8 cellular contexts compared by ENCODE assay signal in the genomic region with DNA sequence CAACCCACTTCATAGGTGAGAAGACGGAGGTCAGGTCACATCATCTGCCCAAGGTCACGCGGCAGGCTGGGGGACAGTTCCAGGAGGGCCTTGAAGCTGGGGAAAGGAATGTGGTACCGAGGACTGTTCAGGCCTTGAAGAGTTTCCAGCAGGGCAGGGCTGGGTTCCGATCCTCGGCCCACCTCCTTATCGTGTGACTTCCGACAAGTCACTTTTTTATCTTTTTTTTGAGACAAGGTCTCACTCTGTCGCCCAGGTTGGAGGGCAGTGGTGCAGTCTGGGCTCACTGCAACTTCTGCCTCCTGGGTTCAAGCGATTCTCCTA. TPM values are rescaled to one million over a fixed set of nuclear protein-coding genes. Genes with fewer than 3 reads are reported as not detected.
DNase-seq lines count a peak whose midpoint lies in the region; ATAC-seq and TF ChIP-seq lines count a peak whose summit lies in the region.

No MANE protein-coding gene starts in this region.

- H3K27me3 ChIP-seq in skeletal muscle tissue (ENCODE audit: control insufficient read depth in 3 of 3, insufficient read depth in 3 of 3, low read length in 3 of 3): no peaks in the 10 kb centered on the region

- peaks cover 38 to 52% (median 42%) of the 10 kb centered on the region in 3 donors for H3K4me1 ChIP-seq in skeletal muscle tissue (ENCODE audit: control insufficient read depth in 3 of 3, insufficient read depth in 3 of 3, low read length in 3 of 3)

- H3K27ac Mint-ChIP-seq in activated CD4-positive, alpha-beta memory T cell treated with anti-CD3 and anti-CD28 coated beads, Interleukin-2, amount 10 ng/mL, durations not matched to agents 7 days and 5 days: peak overlapping the region; percentile 78

- H3K27ac ChIP-seq in skeletal muscle tissue (ENCODE audit: low read depth, low read length): peak overlapping the region; percentile 84

- peaks cover 7% of the 10 kb centered on the region for H3K36me3 Mint-ChIP-seq in activated CD4-positive, alpha-beta memory T cell treated with anti-CD3 and anti-CD28 coated beads, Interleukin-2, amount 10 ng/mL, durations not matched to agents 7 days and 5 days (ENCODE audit: low read depth)

- peak overlapping the region; percentile 90 for H3K4me3 Mint-ChIP-seq in activated CD4-positive, alpha-beta memory T cell treated with anti-CD3 and anti-CD28 coated beads, Interleukin-2, amount 10 ng/mL, durations not matched to agents 7 days and 5 days

- DNase-seq in HFF-Myc (ENCODE audit: extremely low read depth, low read depth) (no peak), left cardiac atrium (no peak)
- no peak for DNase-seq in activated CD4-positive, alpha-beta memory T cell treated with anti-CD3 and anti-CD28 coated beads, Interleukin-2, amount 10 ng/mL, durations not matched to agents 7 days and 5 days

- TF ChIP-seq CTCF in HFF-Myc (IDR thresholded peaks at IDR 0.05; ENCODE audit: low read depth, low read length, missing control alignments): no peak

- peak overlapping the region; percentile 97 for H3K4me3 ChIP-seq in HFF-Myc (replicated peaks; ENCODE audit: low read depth, low read length)
- peak overlapping the region; percentile 93 to 99 (median 98) for H3K4me3 ChIP-seq in skeletal muscle tissue (ENCODE audit: low read length in 3 of 3)

- CTCF ChIA-PET in activated CD4-positive, alpha-beta memory T cell treated with anti-CD3 and anti-CD28 coated beads, Interleukin-2, amount 10 ng/mL, durations not matched to agents 7 days and 5 days (lab: Charles Lee): interaction anchor here (1.2 kb wide), 1 partner anchor 9 kb away, joined by 7 read pairs; no protein-coding TSS in a partner anchor

- H3K27me3 Mint-ChIP-seq in activated CD4-positive, alpha-beta memory T cell treated with anti-CD3 and anti-CD28 coated beads, Interleukin-2, amount 10 ng/mL, durations not matched to agents 7 days and 5 days: no peaks in the 10 kb centered on the region

- no peaks in the 10 kb centered on the region for H3K9me3 Mint-ChIP-seq in activated CD4-positive, alpha-beta memory T cell treated with anti-CD3 and anti-CD28 coated beads, Interleukin-2, amount 10 ng/mL, durations not matched to agents 7 days and 5 days

- H3K9me3 ChIP-seq in skeletal muscle tissue (ENCODE audit: control insufficient read depth in 3 of 3, low read length in 3 of 3): no peaks in the 10 kb centered on the region

- POLR2A ChIA-PET in activated CD4-positive, alpha-beta memory T cell treated with anti-CD3 and anti-CD28 coated beads, Interleukin-2, amount 10 ng/mL, durations not matched to agents 7 days and 5 days (lab: Charles Lee): interaction anchor here (1.5 to 5.6 kb wide), 2 partner anchors 9 to 87 kb away, joined by 4 to 63 read pairs; partner anchors contain the start of gene TCIRG1

- peaks cover 12 to 23% (median 23%) of the 10 kb centered on the region in 3 donors for H3K36me3 ChIP-seq in skeletal muscle tissue (ENCODE audit: control insufficient read depth in 3 of 3, insufficient read depth in 3 of 3, low read length in 3 of 3)

- intact Hi-C loops in left cardiac atrium (cut with DNase I): loop anchor here in 1 of 2 donors (10.0 kb wide), 2 partner anchors 94 to 174 kb away; partner anchors contain the start of gene CHKA

- peak; percentile 10 to 20 for ATAC-seq in left cardiac atrium
- no peak for ATAC-seq in GM18867 (IDR thresholded peaks at IDR 0.05; ENCODE audit: unreplicated experiment)
- ATAC-seq in GM19023 (IDR thresholded peaks at IDR 0.05; ENCODE audit: unreplicated experiment): no peak
- ATAC-seq in HG02610 (IDR thresholded peaks at IDR 0.05; ENCODE audit: unreplicated experiment): no peak
- ATAC-seq in HG02642 (IDR thresholded peaks at IDR 0.05; ENCODE audit: poor library complexity, unreplicated experiment): no peak

- H3K9ac ChIP-seq in skeletal muscle tissue (ENCODE audit: low read depth in 1 of 3, low read length in 3 of 3): peak overlapping the region; percentile 98 to 99 (median 98)

- peaks cover 35% of the 10 kb centered on the region for H3K4me1 Mint-ChIP-seq in activated CD4-positive, alpha-beta memory T cell treated with anti-CD3 and anti-CD28 coated beads, Interleukin-2, amount 10 ng/mL, durations not matched to agents 7 days and 5 days

RNA-seq across cellular contexts. Expression of gene NDUFS8, which starts 0.6 kb away (rescaled TPM):
- 100 to 1,000 TPM; 112 to 128 TPM for total RNA-seq in activated CD4-positive, alpha-beta memory T cell treated with anti-CD3 and anti-CD28 coated beads, Interleukin-2, amount 10 ng/mL, durations not matched to agents 7 days and 5 days
- total RNA-seq in left cardiac atrium (100 to 1,000 TPM; 304 to 342 TPM), skeletal muscle tissue (64.7 TPM)

RNA-seq across cellular contexts. Expression of gene TCIRG1, which starts 7.7 kb away (rescaled TPM):
- 100 to 1,000 TPM; 295 TPM for total RNA-seq in activated CD4-positive, alpha-beta memory T cell treated with anti-CD3 and anti-CD28 coated beads, Interleukin-2, amount 10 ng/mL, durations not matched to agents 7 days and 5 days
- total RNA-seq in left cardiac atrium (10 to 100 TPM; 39.5 to 51.7 TPM), skeletal muscle tissue (18.3 TPM)

RNA-seq across cellular contexts. Expression of gene ALDH3B1, which starts 21.0 kb away (rescaled TPM):
- total RNA-seq in activated CD4-positive, alpha-beta memory T cell treated with anti-CD3 and anti-CD28 coated beads, Interleukin-2, amount 10 ng/mL, durations not matched to agents 7 days and 5 days: not detected
- total RNA-seq in left cardiac atrium: 1 to 10 TPM; 6.2 to 8.9 TPM
- total RNA-seq in skeletal muscle tissue: 2.6 TPM

RNA-seq across cellular contexts. Expression of gene UNC93B1, which starts 27.2 kb away (rescaled TPM):
- total RNA-seq in activated CD4-positive, alpha-beta memory T cell treated with anti-CD3 and anti-CD28 coated beads, Interleukin-2, amount 10 ng/mL, durations not matched to agents 7 days and 5 days: 10 to 100 TPM; 41.7 to 42.0 TPM
- total RNA-seq in left cardiac atrium (10 to 100 TPM; 12.5 to 15.1 TPM), skeletal muscle tissue (10.4 TPM)

Comparison
In these comparisons a context has a peak if more than half of its experiments do, and no peak if none do; other contexts are left out.
1. ATAC-seq: peak in left cardiac atrium (2 of 2); none in GM18867 (single experiment), GM19023 (single experiment), HG02610 (single experiment) and HG02642 (single experiment).
2. RNA of gene TCIRG1, which starts 7.7 kb away (total RNA-seq): 295 TPM in activated CD4-positive, alpha-beta memory T cell treated with anti-CD3 and anti-CD28 coated beads, Interleukin-2, amount 10 ng/mL, durations not matched to agents 7 days and 5 days; 39.5 to 51.7 TPM in left cardiac atrium and 18.3 TPM in skeletal muscle tissue (single experiment); every median in the first group is over 4 times any median in the second.